ENCODE assay signal across 25 cellular contexts in the genomic region with DNA sequence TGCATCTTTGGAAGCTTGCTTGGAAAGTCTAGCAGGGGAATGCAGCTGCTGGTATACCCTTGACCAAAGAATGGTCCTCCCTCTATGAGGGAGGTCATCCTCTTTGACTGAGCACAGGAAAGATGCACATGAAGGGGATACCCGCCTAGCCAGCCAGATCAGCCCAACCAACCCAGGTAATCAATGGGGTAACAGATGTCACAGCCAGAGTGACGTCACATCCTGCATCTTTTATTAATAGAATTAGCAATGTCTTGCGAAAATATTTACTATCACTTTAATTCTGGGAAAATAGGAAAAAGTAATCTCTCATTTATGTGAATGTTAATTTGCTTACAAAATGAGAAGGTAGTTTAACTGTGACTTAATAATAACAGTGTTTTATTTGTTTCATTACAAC.
"Had no signal": no experiment of that assay in that cellular context is flagged by ENCODE, and none has a peak within 500 bp of the region (broad histone marks: within the 10 kb centered on the region; RNA-seq: fewer than 3 reads in every experiment).

No MANE protein-coding gene starts in this region.

- H3K27me3 Mint-ChIP-seq: dendritic cell treated with granulocyte-macrophage colony-stimulating factor and Interleukin-4, amounts not matched to agents 40 ng/mL and 50 ng/mL, for 4 days had no signal

- H3K4me3 Mint-ChIP-seq: dendritic cell treated with granulocyte-macrophage colony-stimulating factor and Interleukin-4, amounts not matched to agents 40 ng/mL and 50 ng/mL, for 4 days; effector memory CD8-positive, alpha-beta T cell; endodermal cell had no signal

- ATAC-seq: effector memory CD8-positive, alpha-beta T cell; esophagus mucosa; foreskin keratinocyte; gastrocnemius medialis; gastroesophageal sphincter; heart left ventricle; heart right ventricle had no signal

- H3K27ac ChIP-seq: colonic mucosa, coronary artery, dorsolateral prefrontal cortex, epithelial cell of prostate, esophagus muscularis mucosa, esophagus squamous epithelium, foreskin keratinocyte, gastrocnemius medialis, gastroesophageal sphincter, heart left ventricle, heart right ventricle had no signal

- H3K27ac Mint-ChIP-seq: dendritic cell treated with granulocyte-macrophage colony-stimulating factor and Interleukin-4, amounts not matched to agents 40 ng/mL and 50 ng/mL, for 4 days; effector memory CD8-positive, alpha-beta T cell; endodermal cell had no signal

- FAIRE-seq: endothelial cell of umbilical vein had no signal

- DNase-seq: colonic mucosa; cortex of kidney; dermis blood vessel endothelial cell; dorsolateral prefrontal cortex; effector CD4-positive, alpha-beta T cell; effector CD8-positive, alpha-beta T cell; effector memory CD4-positive, alpha-beta T cell; effector memory CD8-positive, alpha-beta T cell; endodermal cell; erythroblast; esophagus squamous epithelium; foreskin fibroblast; foreskin keratinocyte; foreskin melanocyte; gastrocnemius medialis; head of caudate nucleus; heart left ventricle; heart right ventricle had no signal

- H3K4me3 ChIP-seq: colonic mucosa, coronary artery, dorsolateral prefrontal cortex, esophagus muscularis mucosa, esophagus squamous epithelium, gastrocnemius medialis, gastroesophageal sphincter, heart left ventricle, heart right ventricle had no signal

- H3K4me1 ChIP-seq: colonic mucosa, esophagus muscularis mucosa, esophagus squamous epithelium, foreskin keratinocyte, gastrocnemius medialis, gastroesophageal sphincter, heart left ventricle, heart right ventricle had no signal

- H3K9me3 ChIP-seq: colonic mucosa, esophagus muscularis mucosa, gastrocnemius medialis had no signal

- H3K36me3 ChIP-seq: colonic mucosa, esophagus muscularis mucosa, esophagus squamous epithelium, gastrocnemius medialis, gastroesophageal sphincter, heart left ventricle, heart right ventricle had no signal

- H3K27me3 ChIP-seq: colonic mucosa, dorsolateral prefrontal cortex, esophagus muscularis mucosa, esophagus squamous epithelium, foreskin keratinocyte, gastrocnemius medialis, gastroesophageal sphincter, heart left ventricle, heart right ventricle had no signal
